Comparison of ENCODE assay signal across 8 cellular contexts in the genomic region with DNA sequence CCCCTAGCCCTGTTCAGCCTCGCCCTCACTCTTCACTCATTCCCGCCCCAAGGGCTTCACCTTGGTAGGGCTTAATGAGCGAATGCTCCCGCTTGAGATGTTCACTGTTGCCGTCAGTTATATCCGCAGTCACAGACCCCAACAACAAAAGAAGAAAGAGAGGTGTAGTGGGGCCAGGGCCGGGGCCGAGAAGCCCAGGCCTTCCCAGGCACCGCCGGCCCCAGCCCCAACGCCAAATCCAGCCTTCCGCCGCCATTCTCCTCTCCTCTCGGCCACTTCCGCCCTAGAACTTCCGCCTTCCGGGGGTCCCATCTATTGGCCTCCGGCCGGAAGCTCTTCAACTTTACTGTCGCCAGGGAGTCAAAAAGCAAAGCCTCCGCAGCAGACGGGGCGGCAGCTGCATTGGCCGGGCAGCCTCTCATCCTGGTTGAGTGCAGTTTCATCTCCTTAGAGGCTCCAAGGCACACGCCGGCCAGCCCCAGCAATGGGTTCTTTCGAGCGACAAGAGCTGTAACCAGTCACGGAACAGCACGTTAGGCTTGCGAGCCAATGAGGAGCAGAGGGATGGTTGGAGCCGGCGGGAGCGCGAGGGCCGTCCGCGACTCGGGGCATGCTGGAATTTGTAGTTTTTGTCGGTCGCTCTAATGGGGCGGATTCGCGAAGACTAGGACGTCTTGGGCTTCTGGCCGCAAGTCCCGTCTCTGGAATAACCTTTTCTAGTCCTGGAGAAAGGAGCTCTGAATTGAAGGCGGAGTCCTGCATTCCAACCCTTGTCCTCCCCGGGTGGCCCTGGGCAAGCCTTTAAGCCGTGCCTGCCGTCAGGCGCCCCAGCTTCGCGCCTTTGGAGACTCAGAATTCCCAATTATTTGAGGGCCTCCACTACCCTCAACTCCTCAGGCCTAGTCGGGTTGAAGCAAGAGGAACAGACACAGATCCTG. TPM values are rescaled to one million over a fixed set of nuclear protein-coding genes. Genes with fewer than 3 reads are reported as not detected.
DNase-seq lines count a peak whose midpoint lies in the region; ATAC-seq, FAIRE-seq and TF ChIP-seq lines count a peak whose summit lies in the region.

A gene with protein sequence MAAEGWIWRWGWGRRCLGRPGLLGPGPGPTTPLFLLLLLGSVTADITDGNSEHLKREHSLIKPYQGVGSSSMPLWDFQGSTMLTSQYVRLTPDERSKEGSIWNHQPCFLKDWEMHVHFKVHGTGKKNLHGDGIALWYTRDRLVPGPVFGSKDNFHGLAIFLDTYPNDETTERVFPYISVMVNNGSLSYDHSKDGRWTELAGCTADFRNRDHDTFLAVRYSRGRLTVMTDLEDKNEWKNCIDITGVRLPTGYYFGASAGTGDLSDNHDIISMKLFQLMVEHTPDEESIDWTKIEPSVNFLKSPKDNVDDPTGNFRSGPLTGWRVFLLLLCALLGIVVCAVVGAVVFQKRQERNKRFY (minus strand): TSS at position 277 of the 938 bp plus-strand sequence. CDS start 21 bp downstream, at position 256.

- no peaks in the 10 kb centered on the region for H3K9me2 ChIP-seq in Loucy (replicated peaks; ENCODE audit: low read depth, low read length)

- peaks cover 9% of the 10 kb centered on the region for H3K36me3 Mint-ChIP-seq in nephron progenitor cell (ENCODE audit: low read depth)

- H4K20me1 ChIP-seq in Loucy (ENCODE audit: insufficient read depth, low read length, poor library complexity, severe bottlenecking), result peaks cover 8% of the 10 kb centered on the region

- H3K36me3 ChIP-seq in Loucy (ENCODE audit: insufficient read depth, low read length), result no peaks in the 10 kb centered on the region

- ATAC-seq in stimulated activated naive CD8-positive, alpha-beta T cell treated with anti-CD3 and anti-CD28 coated beads, Interleukin-15, amount 100 ng/mL, for 72 hours, result peak; percentile 98

- peak; percentile 52; the same call in 1 of the 2 replicates for TF ChIP-seq POLR2A in H54 (IDR thresholded peaks at IDR 0.05; ENCODE audit: low read depth, low read length)
- TF ChIP-seq POLR2A in Raji (IDR thresholded peaks at IDR 0.05; ENCODE audit: insufficient read depth, low read depth, low read length), result peak; percentile 76

- DNase-seq in EH (ENCODE audit: low read depth), result peak; percentile 96
- DNase-seq in H54 (ENCODE audit: insufficient read length, low spot score), result peak; percentile 95
- peak; percentile 84 for DNase-seq in activated T-helper 9 cell treated with anti-CD3 and anti-CD28 coated beads, Interleukin-2, amount 50 U/mL, for 16 hours (ENCODE audit: low read depth)
- peak; percentile 97 for DNase-seq in fibroblast of the aortic adventitia (ENCODE audit: low read depth)
- peak; percentile 87 for DNase-seq in nephron progenitor cell
- DNase-seq in stimulated activated naive CD8-positive, alpha-beta T cell treated with anti-CD3 and anti-CD28 coated beads, Interleukin-15, amount 100 ng/mL, for 72 hours, result peak; percentile 89 to 94

- H3K9me3 Mint-ChIP-seq in nephron progenitor cell, result no peaks in the 10 kb centered on the region
- peaks cover 11 to 14% of the 10 kb centered on the region in 2 donors for H3K9me3 Mint-ChIP-seq in stimulated activated naive CD8-positive, alpha-beta T cell treated with anti-CD3 and anti-CD28 coated beads, Interleukin-15, amount 100 ng/mL, for 72 hours

- H3K4me2 ChIP-seq in Loucy (ENCODE audit: low read depth, low read length, poor library complexity, severe bottlenecking), result peak within 1 kb of the TSS; percentile 97

- H3K4me1 Mint-ChIP-seq in nephron progenitor cell, result peaks cover 32% of the 10 kb centered on the region
- peaks cover 64% of the 10 kb centered on the region for H3K4me1 Mint-ChIP-seq in stimulated activated naive CD8-positive, alpha-beta T cell treated with anti-CD3 and anti-CD28 coated beads, Interleukin-15, amount 100 ng/mL, for 72 hours

- no peaks in the 10 kb centered on the region for H3K27me3 ChIP-seq in Loucy (ENCODE audit: insufficient read depth, low read length, poor library complexity, severe bottlenecking)

- no peak for FAIRE-seq in H54 (lab: Jason Lieb, UNC)

- H3K9ac ChIP-seq in Loucy (ENCODE audit: low read depth, low read length, poor library complexity, severe bottlenecking), result peak within 1 kb of the TSS; percentile 84

- peaks cover 45% of the 10 kb centered on the region for H3K79me2 ChIP-seq in Loucy (ENCODE audit: insufficient read depth, low read length)

- H3K4me3 ChIP-seq in Loucy (ENCODE audit: low read length, poor library complexity, severe bottlenecking), result peak within 1 kb of the TSS; percentile 92
- H3K4me3 ChIP-seq in fibroblast of the aortic adventitia (ENCODE audit: low read depth, low read length), result peak within 1 kb of the TSS; percentile 100

- H2AFZ ChIP-seq in Loucy (ENCODE audit: low read length), result peak within 1 kb of the TSS; percentile 97

- H3K4me3 Mint-ChIP-seq in nephron progenitor cell, result peak within 1 kb of the TSS; percentile 98
- peak within 1 kb of the TSS; percentile 97 to 99 for H3K4me3 Mint-ChIP-seq in stimulated activated naive CD8-positive, alpha-beta T cell treated with anti-CD3 and anti-CD28 coated beads, Interleukin-15, amount 100 ng/mL, for 72 hours

- H3K9me3 ChIP-seq in Loucy (ENCODE audit: insufficient read depth, low read depth, low read length), result no peaks in the 10 kb centered on the region

- H3K4me1 ChIP-seq in Loucy (ENCODE audit: insufficient read depth, low read length, poor library complexity, severe bottlenecking), result peaks cover 37% of the 10 kb centered on the region

- H3K27me3 Mint-ChIP-seq in nephron progenitor cell (ENCODE audit: low read depth, poor library complexity), result peaks cover 35% of the 10 kb centered on the region
- no peaks in the 10 kb centered on the region for H3K27me3 Mint-ChIP-seq in stimulated activated naive CD8-positive, alpha-beta T cell treated with anti-CD3 and anti-CD28 coated beads, Interleukin-15, amount 100 ng/mL, for 72 hours

- H3K27ac Mint-ChIP-seq in nephron progenitor cell, result peak within 1 kb of the TSS; percentile 100
- H3K27ac Mint-ChIP-seq in stimulated activated naive CD8-positive, alpha-beta T cell treated with anti-CD3 and anti-CD28 coated beads, Interleukin-15, amount 100 ng/mL, for 72 hours, result peak within 1 kb of the TSS; percentile 100

- TF ChIP-seq CTCF in Loucy (conservative IDR thresholded peaks at IDR 0.05; ENCODE audit: low read length) (no peak), fibroblast of the aortic adventitia (IDR thresholded peaks at IDR 0.05; ENCODE audit: insufficient read depth, low read length) (no peak), nephron progenitor cell (IDR thresholded peaks at IDR 0.05) (no peak)

- H3F3A ChIP-seq in Loucy (ENCODE audit: low read depth), result no peaks in the 10 kb centered on the region

RNA-seq across cellular contexts. Expression of the gene that starts here (rescaled TPM):
- 116 and 190 TPM in 2 replicates for total RNA-seq in fibroblast of the aortic adventitia (ENCODE audit: low replicate concordance)

Comparison
In these comparisons a context has a peak if more than half of its experiments do, and no peak if none do; other contexts are left out.
1. Peak in every context shown above with its lines: DNase-seq, ATAC-seq and H3K4me3 ChIP-seq.